In the genomic region with DNA sequence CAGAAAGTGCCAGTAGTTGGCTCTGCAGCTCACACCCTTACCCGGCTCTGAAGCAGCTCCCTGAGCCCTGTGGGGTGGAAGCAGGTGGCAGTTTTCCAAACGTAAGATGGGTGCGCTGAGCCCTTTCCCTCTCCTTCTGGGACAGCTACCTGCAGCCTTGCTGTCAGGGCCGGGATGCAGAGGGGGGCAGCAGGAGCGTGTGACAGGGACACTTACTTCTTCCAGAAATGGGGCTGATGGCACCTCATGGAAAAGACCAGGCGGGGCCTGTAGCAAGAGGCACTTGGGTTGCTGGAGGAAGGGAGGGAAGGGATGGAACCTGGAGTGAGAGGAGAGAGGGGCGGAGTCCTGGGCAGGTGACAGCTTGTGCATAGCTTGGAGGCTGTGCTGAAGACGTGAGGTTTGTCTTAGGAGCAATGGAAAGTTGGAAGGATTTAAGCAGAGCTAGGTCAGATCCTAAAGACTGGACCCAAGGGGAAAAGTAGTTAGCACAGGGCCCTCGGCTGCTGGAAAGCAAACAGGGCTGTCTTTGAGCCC, we compare ENCODE assay signal across 19 cellular contexts.
DNase-seq lines count a peak whose midpoint lies in the region; ATAC-seq and TF ChIP-seq lines count a peak whose summit lies in the region.
"Had no signal": no experiment of that assay in that cellular context is flagged by ENCODE, and none has a peak within 500 bp of the region (broad histone marks: within the 10 kb centered on the region; RNA-seq: fewer than 3 reads in every experiment).

No MANE protein-coding gene starts in this region.

- H3K4me3 Mint-ChIP-seq in GM23338: no peak overlapping the region
- H3K4me3 Mint-ChIP-seq: CD4-positive, CD25-positive, alpha-beta regulatory T cell had no signal

- H2AK5ac ChIP-seq in neuronal stem cell (ENCODE audit: low read depth, low read length): peak overlapping the region; percentile 25

- H2AFZ ChIP-seq in GM23338: no peak overlapping the region
- H2AFZ ChIP-seq in neuronal stem cell (ENCODE audit: low read length): no peak overlapping the region

- H3K36me3 Mint-ChIP-seq in GM23338 (ENCODE audit: low read depth): no peaks in the 10 kb centered on the region
- H3K36me3 Mint-ChIP-seq: CD4-positive, CD25-positive, alpha-beta regulatory T cell had no signal

- no peaks in the 10 kb centered on the region for H3F3A ChIP-seq in GM23338 (replicated peaks; ENCODE audit: low read depth)

- no peaks in the 10 kb centered on the region for H4K20me1 ChIP-seq in GM23338 (replicated peaks; ENCODE audit: insufficient read depth)

- no peak overlapping the region for H4K91ac ChIP-seq in neuronal stem cell (ENCODE audit: low read depth, low read length, poor library complexity)

- no peak overlapping the region for H2BK12ac ChIP-seq in neuronal stem cell (ENCODE audit: low read length)

- H3K4me1 ChIP-seq in GM23338 (ENCODE audit: insufficient read depth): no peaks in the 10 kb centered on the region
- no peaks in the 10 kb centered on the region for H3K4me1 ChIP-seq in neuronal stem cell (ENCODE audit: control insufficient read depth in 2 of 2, insufficient read depth in 1 of 2, low read depth in 1 of 2, low read length in 2 of 2)
- H3K4me1 ChIP-seq: BE2C had no signal

- no peak for TF ChIP-seq CTCF in GM23338 (conservative IDR thresholded peaks at IDR 0.05; ENCODE audit: low read depth in 2 of 2)
- no peak for TF ChIP-seq CTCF in coronary artery (IDR thresholded peaks at IDR 0.05)

- no peaks in the 10 kb centered on the region; the same call in 2 of the 3 replicates for H3K9me3 Mint-ChIP-seq in GM23338
- H3K9me3 Mint-ChIP-seq: CD4-positive, CD25-positive, alpha-beta regulatory T cell had no signal

- peaks cover 5% of the 10 kb centered on the region for H3K27me3 Mint-ChIP-seq in GM23338 (ENCODE audit: insufficient read depth, low read depth, poor library complexity)

- H3K9me2 ChIP-seq in GM23338 (ENCODE audit: insufficient read depth): no peaks in the 10 kb centered on the region

- H3K27ac ChIP-seq in GM23338 (ENCODE audit: low read depth) (no peak overlapping the region), coronary artery (no peak overlapping the region), neuronal stem cell (replicated peaks; ENCODE audit: low read length) (no peak overlapping the region)

- H3K4me2 ChIP-seq in GM23338 (no peak overlapping the region), neuronal stem cell (ENCODE audit: insufficient read depth, low read length, poor library complexity, severe bottlenecking) (no peak overlapping the region)

- H3K79me2 ChIP-seq in GM23338 (replicated peaks; ENCODE audit: insufficient read depth): no peaks in the 10 kb centered on the region

- WGBS in neuronal stem cell (ENCODE audit: extremely low coverage in 2 of 2, insufficient read length in 2 of 2, insufficient replicate concordance in 1 of 2), 2 donors: no CpG with 5 or more reads among the region's 9 CpGs

- H4K8ac ChIP-seq in neuronal stem cell (ENCODE audit: low read depth, low read length): no peak overlapping the region

- peaks cover 14% of the 10 kb centered on the region; the same call in 2 of the 3 replicates for H3K4me1 Mint-ChIP-seq in GM23338

- no peak overlapping the region for H3K23ac ChIP-seq in neuronal stem cell (ENCODE audit: low read depth, low read length, poor library complexity)

- no peak overlapping the region for H3K4me3 ChIP-seq in GM23338
- no peak overlapping the region for H3K4me3 ChIP-seq in coronary artery
- no peak overlapping the region for H3K4me3 ChIP-seq in neuronal stem cell (ENCODE audit: low read length in 2 of 2)

- H3K4ac ChIP-seq in neuronal stem cell (ENCODE audit: low read length): no peak overlapping the region

- peak overlapping the region; percentile 70 for H2BK15ac ChIP-seq in neuronal stem cell (ENCODE audit: low read length)

- H2BK5ac ChIP-seq in neuronal stem cell (ENCODE audit: low read length): peak overlapping the region; percentile 71

- peaks cover 2% of the 10 kb centered on the region for H3K79me1 ChIP-seq in neuronal stem cell (ENCODE audit: low read depth, low read length)

- H3K27ac Mint-ChIP-seq in GM23338: no peak overlapping the region

- H3K36me3 ChIP-seq in GM23338 (ENCODE audit: insufficient read depth) (no peaks in the 10 kb centered on the region), neuronal stem cell (replicated peaks in 1 of 2; ENCODE audit: control insufficient read depth in 2 of 2, insufficient read depth in 2 of 2, low read length in 2 of 2) (no peaks in the 10 kb centered on the region)
- H3K36me3 ChIP-seq: BE2C had no signal

- H3K18ac ChIP-seq in neuronal stem cell (ENCODE audit: low read length): peak overlapping the region; percentile 57

- H2BK120ac ChIP-seq in neuronal stem cell (ENCODE audit: low read depth, low read length): no peak overlapping the region

- H3K9me3 ChIP-seq in neuronal stem cell (replicated peaks in 1 of 2; ENCODE audit: control insufficient read depth in 2 of 2, insufficient read depth in 1 of 2, low read depth in 1 of 2, low read length in 2 of 2): no peaks in the 10 kb centered on the region
- H3K9me3 ChIP-seq: BE2C had no signal

- ATAC-seq in GM23338 (peak; percentile 31; the same call in 2 of the 3 replicates), GM18517 (IDR thresholded peaks at IDR 0.05; ENCODE audit: unreplicated experiment) (no peak), HG03571 (IDR thresholded peaks at IDR 0.05; ENCODE audit: unreplicated experiment) (no peak)
- ATAC-seq: SK-N-SH treated with all-trans-retinoic acid at 6 μM for 48 hours had no signal

- H3K27me3 ChIP-seq in GM23338 (ENCODE audit: insufficient read depth): no peaks in the 10 kb centered on the region
- no peaks in the 10 kb centered on the region for H3K27me3 ChIP-seq in neuronal stem cell (ENCODE audit: control insufficient read depth in 3 of 3, insufficient read depth in 3 of 3, low read depth in 1 of 3, low read length in 3 of 3)
- H3K27me3 ChIP-seq: BE2C had no signal

- H3K9ac ChIP-seq in neuronal stem cell (ENCODE audit: low read depth, low read length, poor library complexity): no peak overlapping the region

- DNase-seq in GM23338 (ENCODE audit: low spot score) (no peak), NCI-H187 treated with DMSO at 0.1 percent for 48 hours (lab: John Stamatoyannopoulos, UW) (peak; percentile 37), coronary artery (ENCODE audit: low spot score) (peak; percentile 36), neuronal stem cell (ENCODE audit: low spot score) (no peak), DMS79 treated with DMSO at 0.1 percent for 48 hours (lab: John Stamatoyannopoulos, UW) (no peak)
- DNase-seq: BE2C; CD4-positive, CD25-positive, alpha-beta regulatory T cell; DMS79; HCEC 1CT; KG1; NCI-H1092; NCI-H1436; NCI-H2029; NCI-H446; NCI-H69; NK-92 treated with Interleukin-12 subunit alpha and Interleukin-12 subunit beta, amount 100 ng/mL, for 24 hours had no signal

- H3K14ac ChIP-seq in neuronal stem cell (ENCODE audit: low read length): peak overlapping the region; percentile 27

TF ChIP-seq in GM23338, 12 proteins besides CTCF, POLR2A, EP300 and RAD21:
- TF ChIP-seq CREB1 (CRISPR knock-in tag; IDR thresholded peaks at IDR 0.05; ENCODE audit: low read depth) (no peak), NANOG (IDR thresholded peaks at IDR 0.05; ENCODE audit: borderline replicate concordance) (no peak), STAT1 (IDR thresholded peaks at IDR 0.05; ENCODE audit: unreplicated experiment) (no peak), ZNF114 (CRISPR knock-in tag; IDR thresholded peaks at IDR 0.05) (no peak)

Comparison
In these comparisons a context has a peak if more than half of its experiments do, and no peak if none do; other contexts are left out.
1. DNase-seq: peak in NCI-H187 treated with DMSO at 0.1 percent for 48 hours (single experiment) and coronary artery (single experiment); none in GM23338 (single experiment), neuronal stem cell (single experiment) and DMS79 treated with DMSO at 0.1 percent for 48 hours (single experiment).